Comparison of ENCODE assay signal across 10 cellular contexts in genomic region chr10:79159785-79160184, GRCh38.
DNase-seq lines count a peak whose midpoint lies in the region; ATAC-seq and TF ChIP-seq lines count a peak whose summit lies in the region.
"Had no signal": no experiment of that assay in that cellular context is flagged by ENCODE, and none has a peak within 500 bp of the region (broad histone marks: within the 10 kb centered on the region; RNA-seq: fewer than 3 reads in every experiment).

No MANE protein-coding gene starts in this region.

- no peak for TF ChIP-seq CTCF in RWPE1 (conservative IDR thresholded peaks at IDR 0.05; ENCODE audit: low read depth)
- no peak for TF ChIP-seq CTCF in upper lobe of right lung (IDR thresholded peaks at IDR 0.05)

- H3K27ac ChIP-seq in RWPE1 = peak overlapping the region; percentile 99
- H3K27ac ChIP-seq in mucosa of rectum (ENCODE audit: low read depth in 2 of 2, low read length in 2 of 2) = peak overlapping the region; percentile 47 to 56
- H3K27ac ChIP-seq in upper lobe of right lung = peak overlapping the region; percentile 71
- H3K27ac ChIP-seq: neural progenitor cell had no signal

- H3K4me1 ChIP-seq in mucosa of rectum (ENCODE audit: control insufficient read depth in 2 of 2, insufficient read depth in 2 of 2, low read length in 2 of 2) = peaks cover 14 to 28% of the 10 kb centered on the region in 2 donors
- H3K4me1 ChIP-seq in upper lobe of right lung = peaks cover 67% of the 10 kb centered on the region

- H3K9ac ChIP-seq in mucosa of rectum (ENCODE audit: low read depth in 1 of 2, low read length in 2 of 2) = no peak overlapping the region
- H3K9ac ChIP-seq: neural progenitor cell had no signal

- H3K36me3 ChIP-seq in mucosa of rectum (ENCODE audit: control insufficient read depth in 2 of 2, insufficient read depth in 2 of 2, low read length in 2 of 2) (peaks cover 3 to 16% of the 10 kb centered on the region in 2 donors), upper lobe of right lung (peaks cover 29% of the 10 kb centered on the region)
- H3K36me3 ChIP-seq: neural progenitor cell had no signal

- intact Hi-C loops in upper lobe of right lung (cut with DNase I) = no loop called here

- CTCF ChIA-PET in RWPE1 (lab: Yijun Ruan, JAX) = interaction anchor here (3.7 kb wide), 1 partner anchor 36 kb away, joined by 17 read pairs; no protein-coding TSS in a partner anchor

- POLR2A ChIA-PET in RWPE1 (lab: Yijun Ruan, JAX; ENCODE audit: low non-redundant PET) = no interaction called here

- H3K27me3 ChIP-seq in mucosa of rectum (ENCODE audit: control insufficient read depth in 2 of 2, insufficient read depth in 2 of 2, low read length in 2 of 2) = no peaks in the 10 kb centered on the region
- H3K27me3 ChIP-seq in upper lobe of right lung = no peaks in the 10 kb centered on the region
- H3K27me3 ChIP-seq: neural progenitor cell had no signal

- DNase-seq in RWPE1 (ENCODE audit: low spot score) (no peak), fibroblast of gingiva (ENCODE audit: low read depth) (peak; percentile 40), upper lobe of right lung (no peak), DMS53 (lab: John Stamatoyannopoulos, UW) (no peak)
- DNase-seq in stimulated activated CD4-positive, alpha-beta T cell treated with anti-CD3 and anti-CD28 coated beads, Interleukin-2, amount 100 ng/mL, for 24 hours = no peak
- DNase-seq: NCI-H2029 treated with DMSO at 0.1 percent for 48 hours, T-helper 1 cell had no signal

- no peaks in the 10 kb centered on the region for H3K9me3 ChIP-seq in mucosa of rectum (ENCODE audit: control insufficient read depth in 2 of 2, low read length in 2 of 2)
- H3K9me3 ChIP-seq in upper lobe of right lung = no peaks in the 10 kb centered on the region

- ATAC-seq in upper lobe of right lung = no peak
- no peak for ATAC-seq in GM18519 (IDR thresholded peaks at IDR 0.05; ENCODE audit: low FRiP score, unreplicated experiment)

- H3K4me3 ChIP-seq in mucosa of rectum (ENCODE audit: low read length in 2 of 2) (no peak overlapping the region), upper lobe of right lung (no peak overlapping the region)
- H3K4me3 ChIP-seq: neural progenitor cell had no signal
